In the genomic region with DNA sequence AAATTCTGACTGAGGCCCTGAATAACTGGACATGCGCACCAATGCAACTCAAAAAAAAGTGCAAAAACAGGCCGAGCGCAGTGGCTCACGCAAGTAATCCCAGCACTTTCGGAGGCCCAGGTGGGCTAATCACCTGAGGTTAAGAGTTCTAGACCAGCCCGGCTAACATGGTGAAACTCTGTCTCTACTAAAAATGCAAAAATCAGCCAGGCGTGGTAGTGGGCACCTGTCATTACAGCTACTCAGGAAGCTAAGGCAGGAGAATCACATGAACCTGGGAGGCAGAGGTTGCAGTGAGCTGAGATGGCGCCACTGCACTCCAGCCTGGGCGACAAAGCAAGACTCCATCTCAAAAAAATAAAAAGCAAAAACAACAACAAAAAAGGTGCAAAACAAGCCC, we compare ENCODE assay signal across 8 cellular contexts. TPM values are rescaled to one million over a fixed set of nuclear protein-coding genes. Genes with fewer than 3 reads are reported as not detected.
A peak's percentile ranks its signal among the peaks of the same experiment; 100 is the strongest.
DNase-seq lines count a peak whose midpoint lies in the region; ATAC-seq and TF ChIP-seq lines count a peak whose summit lies in the region.
"Not testable (repeated sequence)": the region's sequence is repeated elsewhere in the genome, so short reads cannot be mapped to it uniquely, and the experiment has no call there.

No MANE protein-coding gene starts in this region.

- not testable (repeated sequence) for H2AFZ ChIP-seq in MM.1S (ENCODE audit: low read length)

- ATAC-seq in GM19324 (IDR thresholded peaks at IDR 0.05; ENCODE audit: low FRiP score, unreplicated experiment), result peak; percentile 36
- not testable (repeated sequence) for ATAC-seq in activated T-helper 17 cell treated with anti-CD3 and anti-CD28 coated beads, Interleukin-2, amount 50 U/mL, for 72 hours (replicated peaks); body of pancreas; right lobe of liver

- H3K36me3 ChIP-seq in DOHH2 (ENCODE audit: control insufficient read depth, low read length); MM.1S (replicated peaks; ENCODE audit: insufficient read depth, low read length); body of pancreas (replicated peaks in 1 of 2; ENCODE audit: insufficient read depth in 1 of 2, low read depth in 2 of 2); right lobe of liver; stomach: not testable (repeated sequence)

- peaks cover 46% of the 10 kb centered on the region for H3K4me1 Mint-ChIP-seq in T-helper 2 cell treated with Interferon-gamma antibody and Interleukin-4, amounts not matched to agents 5 μg/mL and 100 μg/mL, for 36 hours (ENCODE audit: low read depth)
- H3K4me1 Mint-ChIP-seq in activated T-helper 17 cell treated with anti-CD3 and anti-CD28 coated beads, Interleukin-2, amount 50 U/mL, for 72 hours, result peaks cover 41% of the 10 kb centered on the region

- H3K4me1 ChIP-seq in DOHH2 (ENCODE audit: control insufficient read depth, low read length) (peaks cover 98% of the 10 kb centered on the region), MM.1S (ENCODE audit: low read length) (peaks cover 42% of the 10 kb centered on the region), body of pancreas (peaks cover 44% of the 10 kb centered on the region), right lobe of liver (peaks cover 0 to 88% (median 33%) of the 10 kb centered on the region in 4 donors), stomach (peaks cover 45 to 59% (median 51%) of the 10 kb centered on the region in 4 donors)

- H3K9me3 ChIP-seq in DOHH2 (ENCODE audit: control insufficient read depth, insufficient read depth, low read length); MM.1S (replicated peaks; ENCODE audit: insufficient read depth, low read length); body of pancreas; right lobe of liver; stomach: not testable (repeated sequence)

- H3K4me3 Mint-ChIP-seq in T-helper 2 cell treated with Interferon-gamma antibody and Interleukin-4, amounts not matched to agents 5 μg/mL and 100 μg/mL, for 36 hours, result not testable (repeated sequence)
- H3K4me3 Mint-ChIP-seq in activated T-helper 17 cell treated with anti-CD3 and anti-CD28 coated beads, Interleukin-2, amount 50 U/mL, for 72 hours, result peak overlapping the region; percentile 85

- not testable (repeated sequence) for TF ChIP-seq POLR2A in body of pancreas (IDR thresholded peaks at IDR 0.05); right lobe of liver (IDR thresholded peaks at IDR 0.05); stomach (IDR thresholded peaks at IDR 0.05)

- H3K4me2 ChIP-seq in DOHH2 (ENCODE audit: low read length) (peak overlapping the region; percentile 90), MM.1S (ENCODE audit: low read depth, low read length) (peak overlapping the region; percentile 74; the same call in 1 of the 2 replicates)

- H3K27me3 Mint-ChIP-seq in T-helper 2 cell treated with Interferon-gamma antibody and Interleukin-4, amounts not matched to agents 5 μg/mL and 100 μg/mL, for 36 hours (ENCODE audit: low read depth); activated T-helper 17 cell treated with anti-CD3 and anti-CD28 coated beads, Interleukin-2, amount 50 U/mL, for 72 hours: not testable (repeated sequence)

- H4K20me1 ChIP-seq in DOHH2 (ENCODE audit: control insufficient read depth, insufficient read depth, low read depth, low read length); MM.1S (ENCODE audit: insufficient read depth, low read length): not testable (repeated sequence)

- TF ChIP-seq EP300 in stomach (IDR thresholded peaks at IDR 0.05), result not testable (repeated sequence)

- TF ChIP-seq CTCF in DOHH2 (IDR thresholded peaks at IDR 0.05; ENCODE audit: low read depth, low read length, poor library complexity, severe bottlenecking), result peak; percentile 31
- TF ChIP-seq CTCF in MM.1S (IDR thresholded peaks at IDR 0.05; ENCODE audit: low read length); body of pancreas (IDR thresholded peaks at IDR 0.05); right lobe of liver (IDR thresholded peaks at IDR 0.05); stomach (IDR thresholded peaks at IDR 0.05): not testable (repeated sequence)

- H3K9me2 ChIP-seq in DOHH2 (replicated peaks; ENCODE audit: control insufficient read depth, low read length); MM.1S (replicated peaks; ENCODE audit: insufficient read depth, low read length): not testable (repeated sequence)

- H3K27ac ChIP-seq in DOHH2 (ENCODE audit: low read depth, low read length) (peak overlapping the region; percentile 94), MM.1S (ENCODE audit: low read length) (peak overlapping the region; percentile 92; the same call in 1 of the 2 replicates), body of pancreas (peak overlapping the region in 3 of 4 donors; percentile 44 to 69 (median 61)), right lobe of liver (peak overlapping the region; percentile 71 to 77 (median 75)), stomach (peak overlapping the region in 4 of 5 donors; percentile 12 to 80 (median 58))

- H3F3A ChIP-seq in DOHH2 (ENCODE audit: control insufficient read depth, insufficient read depth) (peaks cover 61% of the 10 kb centered on the region), MM.1S (ENCODE audit: insufficient read depth, low read length) (peaks cover 33% of the 10 kb centered on the region)

- H3K27ac Mint-ChIP-seq in T-helper 2 cell treated with Interferon-gamma antibody and Interleukin-4, amounts not matched to agents 5 μg/mL and 100 μg/mL, for 36 hours, result peak overlapping the region; percentile 3
- peak overlapping the region; percentile 96 for H3K27ac Mint-ChIP-seq in activated T-helper 17 cell treated with anti-CD3 and anti-CD28 coated beads, Interleukin-2, amount 50 U/mL, for 72 hours

- H3K4me3 ChIP-seq in DOHH2 (ENCODE audit: low read length) (peak overlapping the region; percentile 60), right lobe of liver (peak overlapping the region in 1 of 3 donors; percentile 33)
- not testable (repeated sequence) for H3K4me3 ChIP-seq in MM.1S (ENCODE audit: low read length); body of pancreas; stomach

- not testable (repeated sequence) for H3K27me3 ChIP-seq in DOHH2 (ENCODE audit: control insufficient read depth, low read length); MM.1S (replicated peaks; ENCODE audit: insufficient read depth, low read length); body of pancreas; right lobe of liver; stomach

- WGBS in body of pancreas, 2 donors, result 92 to 96% methylated on average over 9 of the region's 9 CpGs
- whole genome bisulfite sequencing in right lobe of liver (ENCODE audit: insufficient coverage, low coverage, low lambda C conversion rate, missing lambda C conversion rate), result 42% methylated on average over 9 of the region's 9 CpGs
- 89 to 97% (median 95%) methylated on average over 9 of the region's 9 CpGs for WGBS in stomach, 5 donors

- intact Hi-C loops in body of pancreas (cut with DNase I); right lobe of liver (cut with DNase I); stomach (cut with DNase I; ENCODE audit: low total_unique reads): not testable (repeated sequence)

- H3K9me3 Mint-ChIP-seq in T-helper 2 cell treated with Interferon-gamma antibody and Interleukin-4, amounts not matched to agents 5 μg/mL and 100 μg/mL, for 36 hours; activated T-helper 17 cell treated with anti-CD3 and anti-CD28 coated beads, Interleukin-2, amount 50 U/mL, for 72 hours: not testable (repeated sequence)

- DNase-seq in MM.1S, result peak; percentile 63
- not testable (repeated sequence) for DNase-seq in T-helper 2 cell treated with Interferon-gamma antibody and Interleukin-4, amounts not matched to agents 5 μg/mL and 100 μg/mL, for 36 hours (ENCODE audit: low spot score); body of pancreas; right lobe of liver; stomach

- H3K9ac ChIP-seq in MM.1S (ENCODE audit: low read length), result peak overlapping the region; percentile 42; the same call in 1 of the 2 replicates

- peaks cover 11% of the 10 kb centered on the region for H3K36me3 Mint-ChIP-seq in T-helper 2 cell treated with Interferon-gamma antibody and Interleukin-4, amounts not matched to agents 5 μg/mL and 100 μg/mL, for 36 hours (ENCODE audit: low read depth)
- peaks cover 10% of the 10 kb centered on the region for H3K36me3 Mint-ChIP-seq in activated T-helper 17 cell treated with anti-CD3 and anti-CD28 coated beads, Interleukin-2, amount 50 U/mL, for 72 hours (ENCODE audit: low read depth)

- H3K79me2 ChIP-seq in DOHH2 (ENCODE audit: control insufficient read depth, low read length), result peaks cover 90% of the 10 kb centered on the region
- H3K79me2 ChIP-seq in MM.1S (ENCODE audit: low read length), result peaks cover 86% of the 10 kb centered on the region

RNA-seq across cellular contexts. Expression of a gene that starts 21.6 kb away (rescaled TPM):
- total RNA-seq in activated T-helper 17 cell treated with anti-CD3 and anti-CD28 coated beads, Interleukin-2, amount 50 U/mL, for 72 hours, result 10 to 100 TPM; 58.2 to 65.8 TPM
- total RNA-seq in body of pancreas, result 10 to 100 TPM; 24.6 to 32.6 TPM
- total RNA-seq in right lobe of liver, result 10 to 100 TPM; 55.5 to 89.1 (median 67.1) TPM
- total RNA-seq in stomach, result 10 to 100 TPM; 27.4 to 89.3 (median 45.2) TPM
- 10 to 100 TPM; 27.0 to 44.7 (median 40.6) TPM for polyA plus RNA-seq in stomach
